In the genomic region with DNA sequence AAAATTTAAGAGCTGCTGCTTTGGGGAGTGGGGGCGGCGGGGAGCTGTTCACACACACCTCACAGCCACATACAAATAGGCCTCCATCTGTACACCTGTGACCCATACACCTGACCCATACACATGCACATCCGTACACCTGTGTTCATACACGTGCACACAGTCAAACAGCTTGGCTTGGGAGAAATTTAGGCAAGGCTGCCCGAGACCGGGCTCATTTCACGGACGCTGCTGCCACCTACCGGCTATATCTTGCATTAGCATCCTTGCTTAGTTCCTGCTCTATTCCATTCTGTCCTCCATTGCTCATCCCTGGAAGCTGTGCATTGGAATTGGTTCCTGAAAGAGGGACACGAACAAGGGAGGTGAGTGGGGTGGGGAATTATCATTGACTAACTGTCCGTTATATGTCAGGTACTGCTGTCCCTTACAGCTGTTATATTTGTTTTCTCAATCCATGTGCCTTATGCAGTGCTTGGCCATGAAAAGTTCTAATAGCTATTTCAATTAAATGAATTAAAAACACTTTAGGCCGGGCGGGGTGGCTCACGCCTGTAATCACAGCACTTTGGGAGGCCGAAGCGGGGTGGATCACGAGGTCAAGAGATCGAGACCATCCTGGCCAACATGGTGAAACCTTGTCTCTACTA, we compare ENCODE assay signal across 1 cellular context.
TF ChIP-seq lines count a peak whose summit lies in the region.

No MANE protein-coding gene starts in this region.

TF ChIP-seq in K562, 482 proteins besides CTCF, POLR2A, EP300 and RAD21 (continued from another document and continues in another):
- TF ChIP-seq, protein P1, sequence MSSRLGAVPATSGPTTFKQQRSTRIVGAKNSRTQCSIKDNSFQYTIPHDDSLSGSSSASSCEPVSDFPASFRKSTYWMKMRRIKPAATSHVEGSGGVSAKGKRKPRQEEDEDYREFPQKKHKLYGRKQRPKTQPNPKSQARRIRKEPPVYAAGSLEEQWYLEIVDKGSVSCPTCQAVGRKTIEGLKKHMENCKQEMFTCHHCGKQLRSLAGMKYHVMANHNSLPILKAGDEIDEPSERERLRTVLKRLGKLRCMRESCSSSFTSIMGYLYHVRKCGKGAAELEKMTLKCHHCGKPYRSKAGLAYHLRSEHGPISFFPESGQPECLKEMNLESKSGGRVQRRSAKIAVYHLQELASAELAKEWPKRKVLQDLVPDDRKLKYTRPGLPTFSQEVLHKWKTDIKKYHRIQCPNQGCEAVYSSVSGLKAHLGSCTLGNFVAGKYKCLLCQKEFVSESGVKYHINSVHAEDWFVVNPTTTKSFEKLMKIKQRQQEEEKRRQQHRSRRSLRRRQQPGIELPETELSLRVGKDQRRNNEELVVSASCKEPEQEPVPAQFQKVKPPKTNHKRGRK (tag; IDR thresholded peaks at IDR 0.05): no peak
- TF ChIP-seq NFE2 (IDR thresholded peaks at IDR 0.05; ENCODE audit: low read depth) (no peak), ATF3 (IDR thresholded peaks at IDR 0.05) (no peak), ATF3 (CRISPR knock-in tag; conservative IDR thresholded peaks at IDR 0.05) (no peak), RAD51 (IDR thresholded peaks at IDR 0.05; ENCODE audit: borderline replicate concordance, low read depth) (no peak; the same call in 1 of the 2 replicates), ZNF174 (CRISPR knock-in tag; IDR thresholded peaks at IDR 0.05) (no peak), RBFOX2 (IDR thresholded peaks at IDR 0.05; ENCODE audit: low read depth, low read length) (no peak), CCAR2 (IDR thresholded peaks at IDR 0.05; ENCODE audit: low read depth, low read length) (no peak), HDGF (IDR thresholded peaks at IDR 0.05) (peak; percentile 37; the same call in 1 of the 2 replicates), STAG1 (CRISPR knock-in tag; IDR thresholded peaks at IDR 0.05; ENCODE audit: borderline replicate concordance) (peak; percentile 94; the same call in 1 of the 2 replicates), CHAMP1 (IDR thresholded peaks at IDR 0.05) (no peak), LARP7 (IDR thresholded peaks at IDR 0.05) (no peak), KDM1A (IDR thresholded peaks at IDR 0.05) (peak in 1 of 2 experiments; percentile 37; a peak in 1 of 4 replicates), CBFB (CRISPR knock-in tag; IDR thresholded peaks at IDR 0.05) (no peak), MIER1 (IDR thresholded peaks at IDR 0.05; ENCODE audit: low read depth) (no peak), MCM5 (IDR thresholded peaks at IDR 0.05; ENCODE audit: low read depth) (no peak), MAZ (CRISPR knock-in tag; conservative IDR thresholded peaks at IDR 0.05 in 1 of 2, IDR thresholded peaks at IDR 0.05 in 1 of 2) (peak in 1 of 2 experiments; percentile 31; a peak in 1 of 4 replicates), CEBPB (tag; IDR thresholded peaks at IDR 0.05) (no peak), ZKSCAN8 (CRISPR knock-in tag; IDR thresholded peaks at IDR 0.05) (no peak), RBM17 (IDR thresholded peaks at IDR 0.05; ENCODE audit: borderline replicate concordance, low read depth, low read length) (no peak), PTBP1 (IDR thresholded peaks at IDR 0.05; ENCODE audit: low read depth, low read length) (no peak), SIN3A (IDR thresholded peaks at IDR 0.05; ENCODE audit: borderline replicate concordance in 2 of 2, control insufficient read depth in 1 of 2, low read depth in 2 of 2, low read length in 2 of 2) (peak in 1 of 2 experiments; percentile 67; a peak in 1 of 4 replicates), XRCC3 (IDR thresholded peaks at IDR 0.05) (no peak), JUNB (CRISPR knock-in tag; conservative IDR thresholded peaks at IDR 0.05) (no peak), OTX1 (CRISPR knock-in tag; IDR thresholded peaks at IDR 0.05) (no peak), HMG20A (CRISPR knock-in tag; conservative IDR thresholded peaks at IDR 0.05) (no peak), GTF2F1 (IDR thresholded peaks at IDR 0.05; ENCODE audit: low read depth, low read length) (no peak), FOXK1 (CRISPR knock-in tag; IDR thresholded peaks at IDR 0.05; ENCODE audit: borderline replicate concordance) (peak; percentile 79; the same call in 1 of the 2 replicates), KAT7 (CRISPR knock-in tag; IDR thresholded peaks at IDR 0.05; ENCODE audit: borderline replicate concordance) (no peak), BACH1 (tag; IDR thresholded peaks at IDR 0.05) (no peak), ZFP1 (CRISPR knock-in tag; IDR thresholded peaks at IDR 0.05) (no peak), MTA3 (IDR thresholded peaks at IDR 0.05; ENCODE audit: borderline replicate concordance) (no peak), ZBTB17 (CRISPR knock-in tag; IDR thresholded peaks at IDR 0.05) (peak; percentile 89), SETDB1 (IDR thresholded peaks at IDR 0.05; ENCODE audit: low read length) (no peak), CREM (IDR thresholded peaks at IDR 0.05; ENCODE audit: low read depth) (peak; percentile 54; the same call in 1 of the 2 replicates), CEBPG (CRISPR knock-in tag; IDR thresholded peaks at IDR 0.05) (peak; percentile 49; the same call in 1 of the 2 replicates), CEBPG (tag; conservative IDR thresholded peaks at IDR 0.05 in 1 of 2, IDR thresholded peaks at IDR 0.05 in 1 of 2) (no peak), L3MBTL2 (IDR thresholded peaks at IDR 0.05) (peak; percentile 83), GATA2 (CRISPR knock-in tag; IDR thresholded peaks at IDR 0.05) (no peak), NFATC3 (IDR thresholded peaks at IDR 0.05) (no peak), NCOA4 (IDR thresholded peaks at IDR 0.05; ENCODE audit: partially characterized antibody) (no peak), CC2D1A (IDR thresholded peaks at IDR 0.05) (peak; percentile 80; the same call in 1 of the 2 replicates), HDAC1 (IDR thresholded peaks at IDR 0.05) (peak in 1 of 2 experiments; percentile 70; a peak in 2 of 4 replicates), ELF1 (tag; IDR thresholded peaks at IDR 0.05) (no peak), NCOA1 (IDR thresholded peaks at IDR 0.05; ENCODE audit: low read depth) (no peak), ZNF165 (CRISPR knock-in tag; IDR thresholded peaks at IDR 0.05; ENCODE audit: borderline replicate concordance) (no peak), CSDE1 (IDR thresholded peaks at IDR 0.05) (no peak), HEY1 (CRISPR knock-in tag; IDR thresholded peaks at IDR 0.05; ENCODE audit: borderline replicate concordance) (no peak), ILK (tag; IDR thresholded peaks at IDR 0.05; ENCODE audit: borderline replicate concordance, low read depth) (no peak), TAF9B (IDR thresholded peaks at IDR 0.05; ENCODE audit: partially characterized antibody) (no peak)
- TF ChIP-seq, protein P2, sequence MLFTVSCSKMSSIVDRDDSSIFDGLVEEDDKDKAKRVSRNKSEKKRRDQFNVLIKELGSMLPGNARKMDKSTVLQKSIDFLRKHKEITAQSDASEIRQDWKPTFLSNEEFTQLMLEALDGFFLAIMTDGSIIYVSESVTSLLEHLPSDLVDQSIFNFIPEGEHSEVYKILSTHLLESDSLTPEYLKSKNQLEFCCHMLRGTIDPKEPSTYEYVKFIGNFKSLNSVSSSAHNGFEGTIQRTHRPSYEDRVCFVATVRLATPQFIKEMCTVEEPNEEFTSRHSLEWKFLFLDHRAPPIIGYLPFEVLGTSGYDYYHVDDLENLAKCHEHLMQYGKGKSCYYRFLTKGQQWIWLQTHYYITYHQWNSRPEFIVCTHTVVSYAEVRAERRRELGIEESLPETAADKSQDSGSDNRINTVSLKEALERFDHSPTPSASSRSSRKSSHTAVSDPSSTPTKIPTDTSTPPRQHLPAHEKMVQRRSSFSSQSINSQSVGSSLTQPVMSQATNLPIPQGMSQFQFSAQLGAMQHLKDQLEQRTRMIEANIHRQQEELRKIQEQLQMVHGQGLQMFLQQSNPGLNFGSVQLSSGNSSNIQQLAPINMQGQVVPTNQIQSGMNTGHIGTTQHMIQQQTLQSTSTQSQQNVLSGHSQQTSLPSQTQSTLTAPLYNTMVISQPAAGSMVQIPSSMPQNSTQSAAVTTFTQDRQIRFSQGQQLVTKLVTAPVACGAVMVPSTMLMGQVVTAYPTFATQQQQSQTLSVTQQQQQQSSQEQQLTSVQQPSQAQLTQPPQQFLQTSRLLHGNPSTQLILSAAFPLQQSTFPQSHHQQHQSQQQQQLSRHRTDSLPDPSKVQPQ (CRISPR knock-in tag; IDR thresholded peaks at IDR 0.05; ENCODE audit: borderline replicate concordance): no peak
- TF ChIP-seq, protein P3, sequence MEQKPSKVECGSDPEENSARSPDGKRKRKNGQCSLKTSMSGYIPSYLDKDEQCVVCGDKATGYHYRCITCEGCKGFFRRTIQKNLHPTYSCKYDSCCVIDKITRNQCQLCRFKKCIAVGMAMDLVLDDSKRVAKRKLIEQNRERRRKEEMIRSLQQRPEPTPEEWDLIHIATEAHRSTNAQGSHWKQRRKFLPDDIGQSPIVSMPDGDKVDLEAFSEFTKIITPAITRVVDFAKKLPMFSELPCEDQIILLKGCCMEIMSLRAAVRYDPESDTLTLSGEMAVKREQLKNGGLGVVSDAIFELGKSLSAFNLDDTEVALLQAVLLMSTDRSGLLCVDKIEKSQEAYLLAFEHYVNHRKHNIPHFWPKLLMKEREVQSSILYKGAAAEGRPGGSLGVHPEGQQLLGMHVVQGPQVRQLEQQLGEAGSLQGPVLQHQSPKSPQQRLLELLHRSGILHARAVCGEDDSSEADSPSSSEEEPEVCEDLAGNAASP (IDR thresholded peaks at IDR 0.05): no peak
- TF ChIP-seq, protein P4, sequence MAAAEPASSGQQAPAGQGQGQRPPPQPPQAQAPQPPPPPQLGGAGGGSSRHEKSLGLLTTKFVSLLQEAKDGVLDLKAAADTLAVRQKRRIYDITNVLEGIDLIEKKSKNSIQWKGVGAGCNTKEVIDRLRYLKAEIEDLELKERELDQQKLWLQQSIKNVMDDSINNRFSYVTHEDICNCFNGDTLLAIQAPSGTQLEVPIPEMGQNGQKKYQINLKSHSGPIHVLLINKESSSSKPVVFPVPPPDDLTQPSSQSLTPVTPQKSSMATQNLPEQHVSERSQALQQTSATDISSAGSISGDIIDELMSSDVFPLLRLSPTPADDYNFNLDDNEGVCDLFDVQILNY (CRISPR knock-in tag; IDR thresholded peaks at IDR 0.05): no peak
- TF ChIP-seq, protein P5, sequence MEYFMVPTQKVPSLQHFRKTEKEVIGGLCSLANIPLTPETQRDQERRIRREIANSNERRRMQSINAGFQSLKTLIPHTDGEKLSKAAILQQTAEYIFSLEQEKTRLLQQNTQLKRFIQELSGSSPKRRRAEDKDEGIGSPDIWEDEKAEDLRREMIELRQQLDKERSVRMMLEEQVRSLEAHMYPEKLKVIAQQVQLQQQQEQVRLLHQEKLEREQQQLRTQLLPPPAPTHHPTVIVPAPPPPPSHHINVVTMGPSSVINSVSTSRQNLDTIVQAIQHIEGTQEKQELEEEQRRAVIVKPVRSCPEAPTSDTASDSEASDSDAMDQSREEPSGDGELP (CRISPR knock-in tag; IDR thresholded peaks at IDR 0.05; ENCODE audit: borderline replicate concordance): peak; percentile 56; the same call in 1 of the 2 replicates
- TF ChIP-seq, protein P6, sequence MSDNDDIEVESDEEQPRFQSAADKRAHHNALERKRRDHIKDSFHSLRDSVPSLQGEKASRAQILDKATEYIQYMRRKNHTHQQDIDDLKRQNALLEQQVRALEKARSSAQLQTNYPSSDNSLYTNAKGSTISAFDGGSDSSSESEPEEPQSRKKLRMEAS (CRISPR knock-in tag; IDR thresholded peaks at IDR 0.05): peak; percentile 80
- TF ChIP-seq, protein P7, sequence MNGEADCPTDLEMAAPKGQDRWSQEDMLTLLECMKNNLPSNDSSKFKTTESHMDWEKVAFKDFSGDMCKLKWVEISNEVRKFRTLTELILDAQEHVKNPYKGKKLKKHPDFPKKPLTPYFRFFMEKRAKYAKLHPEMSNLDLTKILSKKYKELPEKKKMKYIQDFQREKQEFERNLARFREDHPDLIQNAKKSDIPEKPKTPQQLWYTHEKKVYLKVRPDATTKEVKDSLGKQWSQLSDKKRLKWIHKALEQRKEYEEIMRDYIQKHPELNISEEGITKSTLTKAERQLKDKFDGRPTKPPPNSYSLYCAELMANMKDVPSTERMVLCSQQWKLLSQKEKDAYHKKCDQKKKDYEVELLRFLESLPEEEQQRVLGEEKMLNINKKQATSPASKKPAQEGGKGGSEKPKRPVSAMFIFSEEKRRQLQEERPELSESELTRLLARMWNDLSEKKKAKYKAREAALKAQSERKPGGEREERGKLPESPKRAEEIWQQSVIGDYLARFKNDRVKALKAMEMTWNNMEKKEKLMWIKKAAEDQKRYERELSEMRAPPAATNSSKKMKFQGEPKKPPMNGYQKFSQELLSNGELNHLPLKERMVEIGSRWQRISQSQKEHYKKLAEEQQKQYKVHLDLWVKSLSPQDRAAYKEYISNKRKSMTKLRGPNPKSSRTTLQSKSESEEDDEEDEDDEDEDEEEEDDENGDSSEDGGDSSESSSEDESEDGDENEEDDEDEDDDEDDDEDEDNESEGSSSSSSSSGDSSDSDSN (IDR thresholded peaks at IDR 0.05; ENCODE audit: borderline replicate concordance in 1 of 2, low read depth in 2 of 2, low read length in 2 of 2): no peak
- TF ChIP-seq, protein P8, sequence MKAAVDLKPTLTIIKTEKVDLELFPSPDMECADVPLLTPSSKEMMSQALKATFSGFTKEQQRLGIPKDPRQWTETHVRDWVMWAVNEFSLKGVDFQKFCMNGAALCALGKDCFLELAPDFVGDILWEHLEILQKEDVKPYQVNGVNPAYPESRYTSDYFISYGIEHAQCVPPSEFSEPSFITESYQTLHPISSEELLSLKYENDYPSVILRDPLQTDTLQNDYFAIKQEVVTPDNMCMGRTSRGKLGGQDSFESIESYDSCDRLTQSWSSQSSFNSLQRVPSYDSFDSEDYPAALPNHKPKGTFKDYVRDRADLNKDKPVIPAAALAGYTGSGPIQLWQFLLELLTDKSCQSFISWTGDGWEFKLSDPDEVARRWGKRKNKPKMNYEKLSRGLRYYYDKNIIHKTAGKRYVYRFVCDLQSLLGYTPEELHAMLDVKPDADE (conservative IDR thresholded peaks at IDR 0.05; ENCODE audit: control insufficient read depth, low read depth, low read length): no peak
